28 cellular contexts compared by ENCODE assay signal in genomic region chrX:139156356-139156755, GRCh38.
"Had no signal": no experiment of that assay in that cellular context is flagged by ENCODE, and none has a peak within 500 bp of the region (broad histone marks: within the 10 kb centered on the region; RNA-seq: fewer than 3 reads in every experiment).

No MANE protein-coding gene starts in this region.

- H3K9me3 Mint-ChIP-seq: stimulated activated memory B cell treated with anti-CD40 and anti-IgM and Interleukin-4, amounts not matched to agents 10 μg/mL and 1 μg/mL and 100 μg/mL, for 72 hours had no signal

- H3K27ac ChIP-seq: hepatocyte, left lung, lower lobe of right lung, neural progenitor cell, neutrophil, parathyroid adenoma, psoas muscle, right atrium auricular region, right lobe of liver, tibial nerve, vagina had no signal

- H3K36me3 ChIP-seq: left lung, lower lobe of right lung, neural progenitor cell, neutrophil, right atrium auricular region, right lobe of liver, tibial nerve, vagina had no signal

- H3K4me1 Mint-ChIP-seq: naive thymus-derived CD8-positive, alpha-beta T cell; nephron progenitor cell; stimulated activated memory B cell treated with anti-CD40 and anti-IgM and Interleukin-4, amounts not matched to agents 10 μg/mL and 1 μg/mL and 100 μg/mL, for 72 hours; stimulated activated naive CD8-positive, alpha-beta T cell treated with anti-CD3 and anti-CD28 coated beads, Interleukin-15, amount 100 ng/mL, for 72 hours had no signal

- H3K36me3 Mint-ChIP-seq: naive thymus-derived CD8-positive, alpha-beta T cell; stimulated activated memory B cell treated with anti-CD40 and anti-IgM and Interleukin-4, amounts not matched to agents 10 μg/mL and 1 μg/mL and 100 μg/mL, for 72 hours had no signal

- H3K9me3 ChIP-seq: left lung, lower lobe of right lung, neutrophil, right lobe of liver, tibial nerve, vagina had no signal

- H3K4me2 ChIP-seq: hepatocyte, neural progenitor cell, smooth muscle cell had no signal

- H3K27me3 Mint-ChIP-seq: stimulated activated memory B cell treated with anti-CD40 and anti-IgM and Interleukin-4, amounts not matched to agents 10 μg/mL and 1 μg/mL and 100 μg/mL, for 72 hours; stimulated activated naive CD8-positive, alpha-beta T cell treated with anti-CD3 and anti-CD28 coated beads, Interleukin-15, amount 100 ng/mL, for 72 hours; type B pancreatic cell had no signal

- H3K4me1 ChIP-seq: left lung, lower lobe of right lung, neural progenitor cell, parathyroid adenoma, psoas muscle, right atrium auricular region, right lobe of liver, tibial nerve, vagina had no signal

- H3K27me3 ChIP-seq: hepatocyte, left lung, neural progenitor cell, neutrophil, right atrium auricular region, right lobe of liver, tibial nerve, vagina had no signal

- H3K9ac ChIP-seq: neural progenitor cell, parathyroid adenoma had no signal

- DNase-seq: islet precursor cell; left cardiac atrium; left lung; lower lobe of right lung; mammary epithelial cell; mesenchymal stem cell; naive thymus-derived CD8-positive, alpha-beta T cell; nephron progenitor cell; occipital lobe; psoas muscle; right lobe of liver; stimulated activated CD4-positive, alpha-beta T cell treated with anti-CD3 and anti-CD28 coated beads, Interleukin-1b, Interleukin-23, amount 100 ng/mL, for 48 hours; stimulated activated CD4-positive, alpha-beta T cell treated with anti-CD3 and anti-CD28 coated beads, Interleukin-2, amount 100 ng/mL, for 48 hours; stimulated activated CD4-positive, alpha-beta T cell treated with anti-CD3 and anti-CD28 coated beads, Interleukin-4, amount 100 ng/mL, for 4 hours; stimulated activated CD8-positive, alpha-beta memory T cell treated with anti-CD3 and anti-CD28 coated beads, Interleukin-4, amount 100 ng/mL, for 48 hours; stimulated activated naive CD4-positive, alpha-beta T cell treated with Interleukin-2 at 50 U/mL for 16 hours; stimulated activated naive CD8-positive, alpha-beta T cell treated with anti-CD3 and anti-CD28 coated beads, Interleukin-15, amount 100 ng/mL, for 72 hours; substantia nigra had no signal

- H3K27ac Mint-ChIP-seq: naive thymus-derived CD8-positive, alpha-beta T cell; nephron progenitor cell; neural progenitor cell; stimulated activated memory B cell treated with anti-CD40 and anti-IgM and Interleukin-4, amounts not matched to agents 10 μg/mL and 1 μg/mL and 100 μg/mL, for 72 hours; stimulated activated naive CD8-positive, alpha-beta T cell treated with anti-CD3 and anti-CD28 coated beads, Interleukin-15, amount 100 ng/mL, for 72 hours; type B pancreatic cell had no signal

- H3K4me3 Mint-ChIP-seq: naive thymus-derived CD8-positive, alpha-beta T cell; nephron progenitor cell; neural progenitor cell; stimulated activated memory B cell treated with anti-CD40 and anti-IgM and Interleukin-4, amounts not matched to agents 10 μg/mL and 1 μg/mL and 100 μg/mL, for 72 hours; stimulated activated naive CD8-positive, alpha-beta T cell treated with anti-CD3 and anti-CD28 coated beads, Interleukin-15, amount 100 ng/mL, for 72 hours; type B pancreatic cell had no signal

- H3K4me3 ChIP-seq: hepatocyte, left lung, lower lobe of right lung, neural progenitor cell, psoas muscle, right atrium auricular region, right lobe of liver, smooth muscle cell, tibial nerve, vagina had no signal
